Comparison of ENCODE assay signal across 8 cellular contexts in the genomic region with DNA sequence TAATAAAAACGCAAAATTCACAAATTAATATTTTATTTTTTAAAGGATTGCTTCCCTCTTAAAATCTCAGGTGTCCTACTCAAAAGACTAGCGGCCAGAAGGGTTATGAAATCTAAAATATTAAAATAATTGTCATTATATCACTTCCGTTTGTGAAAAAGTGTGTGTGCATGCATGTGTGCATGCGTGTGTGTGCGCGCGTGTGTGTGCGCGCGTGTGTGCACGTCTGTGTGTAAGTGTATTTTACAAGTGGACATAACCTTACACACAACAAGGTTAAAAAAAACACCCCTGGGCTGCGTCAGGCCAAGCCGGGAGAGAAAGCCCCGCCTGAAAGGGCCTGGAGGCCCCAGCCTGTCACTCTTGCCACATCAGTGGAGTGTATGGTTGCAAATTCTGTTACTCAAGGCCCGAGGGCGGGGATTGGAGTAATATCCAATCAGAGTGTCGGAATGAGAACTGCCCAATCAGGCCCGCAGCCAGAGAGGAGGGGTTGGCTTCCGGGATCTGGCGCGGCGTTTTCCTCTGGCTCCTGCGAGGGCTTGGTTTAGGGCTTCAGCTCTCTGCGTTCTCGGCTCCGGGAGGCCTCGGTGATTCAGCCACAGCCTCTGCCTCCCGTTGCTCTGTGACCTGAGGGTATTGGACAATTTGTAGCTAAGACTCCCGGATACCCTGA. TPM values are rescaled to one million over a fixed set of nuclear protein-coding genes. Genes with fewer than 3 reads are reported as not detected.
DNase-seq lines count a peak whose midpoint lies in the region; ATAC-seq and TF ChIP-seq lines count a peak whose summit lies in the region.
"Not testable (repeated sequence)": the region's sequence is repeated elsewhere in the genome, so short reads cannot be mapped to it uniquely, and the experiment has no call there.

A gene (plus strand): TSS at position 518 of the 676 bp plus-strand sequence. CDS start 168 bp downstream, outside the sequence.

- H3K9me3 Mint-ChIP-seq in activated naive CD8-positive, alpha-beta T cell treated with anti-CD3 and anti-CD28 coated beads, Interleukin-2, amount 10 ng/mL, durations not matched to agents 7 days and 5 days = not testable (repeated sequence)

- peak; percentile 46 for DNase-seq in activated naive CD8-positive, alpha-beta T cell treated with anti-CD3 and anti-CD28 coated beads, Interleukin-2, amount 10 ng/mL, durations not matched to agents 7 days and 5 days
- peak; percentile 59 to 80 for DNase-seq in left lung
- peak; percentile 35 to 95 (median 46) for DNase-seq in posterior cingulate gyrus
- DNase-seq in transverse colon = peak; percentile 50

- in situ Hi-C loops in transverse colon (cut with MboI; ENCODE audit: low pct_ligation_motif_present in 1 of 4, low pct_unique_long_range_greater_than_20kb in 1 of 4, low sequenced_read_pairs in 3 of 4) = not testable (repeated sequence)

- not testable (repeated sequence) for H3K4me3 Mint-ChIP-seq in activated naive CD8-positive, alpha-beta T cell treated with anti-CD3 and anti-CD28 coated beads, Interleukin-2, amount 10 ng/mL, durations not matched to agents 7 days and 5 days

- not testable (repeated sequence) for H3K27ac Mint-ChIP-seq in activated naive CD8-positive, alpha-beta T cell treated with anti-CD3 and anti-CD28 coated beads, Interleukin-2, amount 10 ng/mL, durations not matched to agents 7 days and 5 days

- not testable (repeated sequence) for H3K9me3 ChIP-seq in left lung, transverse colon

- H3K27me3 Mint-ChIP-seq in activated naive CD8-positive, alpha-beta T cell treated with anti-CD3 and anti-CD28 coated beads, Interleukin-2, amount 10 ng/mL, durations not matched to agents 7 days and 5 days = not testable (repeated sequence)

- not testable (repeated sequence) for H3K36me3 ChIP-seq in left lung, transverse colon

- intact Hi-C loops in left lung (cut with DNase I); posterior cingulate gyrus (cut with DNase I); transverse colon (cut with DNase I; ENCODE audit: low total_unique reads): not testable (repeated sequence)

- not testable (repeated sequence) for TF ChIP-seq CTCF in left lung (IDR thresholded peaks at IDR 0.05); transverse colon (IDR thresholded peaks at IDR 0.05)

- not testable (repeated sequence) for H3K36me3 Mint-ChIP-seq in activated naive CD8-positive, alpha-beta T cell treated with anti-CD3 and anti-CD28 coated beads, Interleukin-2, amount 10 ng/mL, durations not matched to agents 7 days and 5 days

- peak; percentile 42 for ATAC-seq in HG03097 (IDR thresholded peaks at IDR 0.05; ENCODE audit: low FRiP score, unreplicated experiment)
- ATAC-seq in SK-N-SH treated with all-trans-retinoic acid at 6 μM for 48 hours = peak; percentile 96
- peak; percentile 89 for ATAC-seq in activated naive CD8-positive, alpha-beta T cell treated with anti-CD3 and anti-CD28 coated beads, Interleukin-2, amount 10 ng/mL, durations not matched to agents 7 days and 5 days (ENCODE audit: low read depth)
- peak; percentile 96 for ATAC-seq in esophagus mucosa
- ATAC-seq in left lung = peak; percentile 96

- POLR2A ChIA-PET in activated naive CD8-positive, alpha-beta T cell treated with anti-CD3 and anti-CD28 coated beads, Interleukin-2, amount 10 ng/mL, durations not matched to agents 7 days and 5 days (lab: Charles Lee) = interaction anchor here (1.0 to 3.7 kb wide), 2 partner anchors 71 to 160 kb away, joined by 4 to 33 read pairs; a partner anchor contains a TSS

- H3K4me1 ChIP-seq in left lung, transverse colon: not testable (repeated sequence)

- TF ChIP-seq EP300 in transverse colon (IDR thresholded peaks at IDR 0.05; ENCODE audit: low read depth) = not testable (repeated sequence)

- H3K27ac ChIP-seq in left lung = not testable (repeated sequence)
- peak within 1 kb of the TSS in 3 of 4 donors; percentile 66 to 80 (median 68) for H3K27ac ChIP-seq in transverse colon

- H3K4me3 ChIP-seq in GM08714 (ENCODE audit: low read length) (peak within 1 kb of the TSS; percentile 1; the same call in 1 of the 2 replicates), left lung (peak within 1 kb of the TSS in 1 of 2 donors; percentile 20), transverse colon (peak within 1 kb of the TSS in 3 of 4 donors; percentile 24 to 30 (median 29))

- not testable (repeated sequence) for TF ChIP-seq POLR2A in transverse colon (IDR thresholded peaks at IDR 0.05)

- WGBS in transverse colon (ENCODE audit: low coverage in 1 of 2), 2 donors = 13 to 49% methylated on average over 2 to 24 of the region's 29 CpGs

- H3K27me3 ChIP-seq in left lung, transverse colon: not testable (repeated sequence)

- H3K4me1 Mint-ChIP-seq in activated naive CD8-positive, alpha-beta T cell treated with anti-CD3 and anti-CD28 coated beads, Interleukin-2, amount 10 ng/mL, durations not matched to agents 7 days and 5 days = not testable (repeated sequence)

RNA-seq across cellular contexts. Expression of the gene that starts here (rescaled TPM):
- 10 to 100 TPM; 16.0 to 19.2 TPM for total RNA-seq in activated naive CD8-positive, alpha-beta T cell treated with anti-CD3 and anti-CD28 coated beads, Interleukin-2, amount 10 ng/mL, durations not matched to agents 7 days and 5 days
- total RNA-seq in esophagus mucosa (6.9 TPM), left lung (10 to 100 TPM; 14.2 to 19.7 TPM), transverse colon (10 to 100 TPM in 3 of 4 donors, 1 to 10 TPM in 1; 7.2 to 23.3 (median 12.6) TPM)

Comparison
In these comparisons a context has a peak if more than half of its experiments do, and no peak if none do; other contexts are left out.
1. ATAC-seq: peak in every context shown above with its lines; median percentile 96 in SK-N-SH treated with all-trans-retinoic acid at 6 μM for 48 hours; 96 in esophagus mucosa; 96 in left lung; 89 in activated naive CD8-positive, alpha-beta T cell treated with anti-CD3 and anti-CD28 coated beads, Interleukin-2, amount 10 ng/mL, durations not matched to agents 7 days and 5 days; 42 in HG03097.